11 cellular contexts compared by ENCODE assay signal in genomic region chr4:22962186-22962786, GRCh38.
DNase-seq lines count a peak whose midpoint lies in the region; ATAC-seq and TF ChIP-seq lines count a peak whose summit lies in the region.
"Had no signal": no experiment of that assay in that cellular context is flagged by ENCODE, and none has a peak within 500 bp of the region (broad histone marks: within the 10 kb centered on the region; RNA-seq: fewer than 3 reads in every experiment).

No MANE protein-coding gene starts in this region.

- H3K79me2 ChIP-seq in osteoblast (ENCODE audit: insufficient read depth, low read length), result no peaks in the 10 kb centered on the region

- no peaks in the 10 kb centered on the region for H3K27me3 ChIP-seq in colonic mucosa
- no peaks in the 10 kb centered on the region for H3K27me3 ChIP-seq in osteoblast (ENCODE audit: insufficient read depth, low read length)
- H3K27me3 ChIP-seq: ascending aorta, neutrophil had no signal

- H3K9me3 ChIP-seq in colonic mucosa, result no peaks in the 10 kb centered on the region
- H3K9me3 ChIP-seq in osteoblast (ENCODE audit: low read depth, low read length), result no peaks in the 10 kb centered on the region
- H3K9me3 ChIP-seq: ascending aorta, neutrophil had no signal

- H2AFZ ChIP-seq in osteoblast (ENCODE audit: low read length), result peak overlapping the region; percentile 62

- H3K36me3 ChIP-seq in colonic mucosa (no peaks in the 10 kb centered on the region), osteoblast (ENCODE audit: insufficient read depth, low read length) (no peaks in the 10 kb centered on the region)
- H3K36me3 ChIP-seq: ascending aorta, neutrophil had no signal

- H3K4me1 ChIP-seq in colonic mucosa (no peaks in the 10 kb centered on the region), osteoblast (ENCODE audit: insufficient read depth, low read length) (no peaks in the 10 kb centered on the region)
- H3K4me1 ChIP-seq: ascending aorta had no signal

- H3K4me3 ChIP-seq in NB4 (ENCODE audit: low read depth, low read length), result no peak overlapping the region
- H3K4me3 ChIP-seq in colonic mucosa, result no peak overlapping the region
- H3K4me3 ChIP-seq in osteoblast (ENCODE audit: insufficient read depth, low read length), result no peak overlapping the region
- H3K4me3 ChIP-seq: ascending aorta had no signal

- TF ChIP-seq CTCF in NB4 (IDR thresholded peaks at IDR 0.05; ENCODE audit: low read depth, low read length) (peak; percentile 36), colonic mucosa (IDR thresholded peaks at IDR 0.05) (peak; percentile 20), osteoblast (IDR thresholded peaks at IDR 0.05; ENCODE audit: extremely low read depth, low read depth, low read length) (peak; percentile 61)

- no peak for ATAC-seq in HG03442 (IDR thresholded peaks at IDR 0.05; ENCODE audit: unreplicated experiment)

- intact Hi-C loops in colonic mucosa (cut with DNase I) (no loop called here), posterior vena cava (cut with DNase I) (no loop called here)

- H3K27ac ChIP-seq in colonic mucosa (no peak overlapping the region), osteoblast (ENCODE audit: low read depth, low read length) (no peak overlapping the region)
- H3K27ac ChIP-seq: ascending aorta, neutrophil had no signal

- H3K9ac ChIP-seq in colonic mucosa (ENCODE audit: low read depth in 2 of 2, low read length in 2 of 2), result no peak overlapping the region

- no peak for TF ChIP-seq POLR2A in NB4 (IDR thresholded peaks at IDR 0.05; ENCODE audit: extremely low read depth, insufficient read length)

- H4K20me1 ChIP-seq in osteoblast (ENCODE audit: insufficient read depth, low read length), result no peaks in the 10 kb centered on the region

- no peak overlapping the region for H3K4me2 ChIP-seq in osteoblast (ENCODE audit: insufficient read depth, low read length)

- DNase-seq in GM04504 (ENCODE audit: low read depth) (peak; percentile 36), NB4 (ENCODE audit: low read depth) (peak; percentile 13), colonic mucosa (peak; percentile 29), osteoblast (ENCODE audit: insufficient read length, low spot score, missing footprints) (peak; percentile 9), posterior vena cava (ENCODE audit: low spot score) (no peak)
- no peak for DNase-seq in stimulated activated CD4-positive, alpha-beta T cell treated with anti-CD3 and anti-CD28 coated beads, Interleukin-4, amount 100 ng/mL, for 1 hour
- DNase-seq: SHP77, substantia nigra had no signal

Comparison
In these comparisons a context has a peak if more than half of its experiments do, and no peak if none do; other contexts are left out.
1. DNase-seq: peak in GM04504 (single experiment), NB4 (single experiment), colonic mucosa (single experiment) and osteoblast (single experiment); none in stimulated activated CD4-positive, alpha-beta T cell treated with anti-CD3 and anti-CD28 coated beads, Interleukin-4, amount 100 ng/mL, for 1 hour (single experiment) and posterior vena cava (single experiment).
2. Peak in every context shown above with its lines, with median percentiles within 50 percentile points of each other: CTCF ChIP-seq.